In the genomic region with DNA sequence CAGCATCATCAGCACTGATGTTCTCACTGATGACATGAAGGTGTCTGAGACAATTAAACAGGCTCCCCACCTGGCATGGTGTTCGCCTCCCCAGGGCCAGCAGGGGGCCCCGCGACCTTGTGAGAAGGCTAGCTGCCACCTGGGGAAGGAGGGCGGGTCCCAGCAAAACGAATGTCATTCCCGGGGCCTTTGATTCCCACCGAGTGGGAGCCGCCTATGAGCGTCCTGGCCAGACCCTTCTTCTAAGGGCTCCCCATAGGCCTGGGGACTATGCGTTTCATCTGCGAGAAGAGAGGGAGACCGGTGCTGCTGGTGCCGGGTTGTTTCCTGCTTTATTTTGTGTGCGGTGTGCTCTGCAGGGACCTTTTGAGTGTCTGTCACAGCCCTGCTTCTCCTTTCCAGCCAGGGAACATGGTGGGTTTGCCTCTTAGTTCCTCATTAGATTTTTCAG, we compare ENCODE assay signal across 7 cellular contexts. TPM values are rescaled to one million over a fixed set of nuclear protein-coding genes. Genes with fewer than 3 reads are reported as not detected.
A peak's percentile ranks its signal among the peaks of the same experiment; 100 is the strongest.
DNase-seq lines count a peak whose midpoint lies in the region; ATAC-seq, FAIRE-seq and TF ChIP-seq lines count a peak whose summit lies in the region.

No MANE protein-coding gene starts in this region.

- peak; percentile 74 for FAIRE-seq in GM12892 (lab: Jason Lieb, UNC)

- ATAC-seq in central memory CD8-positive, alpha-beta T cell (replicated peaks; ENCODE audit: extremely low read depth, poor library complexity, severe bottlenecking) = peak; percentile 56
- ATAC-seq in memory B cell (ENCODE audit: low read depth) = peak; percentile 87

- no peak overlapping the region for H3K4me3 ChIP-seq in HFF-Myc (replicated peaks; ENCODE audit: low read depth, low read length)
- no peak overlapping the region for H3K4me3 ChIP-seq in NB4 (ENCODE audit: low read depth, low read length)

- TF ChIP-seq POLR2A in GM12892 (IDR thresholded peaks at IDR 0.05; ENCODE audit: low read depth, low read length) = no peak
- no peak for TF ChIP-seq POLR2A in NB4 (IDR thresholded peaks at IDR 0.05; ENCODE audit: extremely low read depth, insufficient read length)

- DNase-seq in GM12892 (ENCODE audit: insufficient read length) (peak; percentile 23), HFF-Myc (ENCODE audit: extremely low read depth, low read depth) (no peak), NB4 (ENCODE audit: low read depth) (peak; percentile 38), memory B cell (ENCODE audit: low spot score in 2 of 2) (peak; percentile 41 to 47)
- no peak for DNase-seq in central memory CD8-positive, alpha-beta T cell (ENCODE audit: low spot score in 2 of 2)
- peak; percentile 29 for DNase-seq in stimulated activated CD8-positive, alpha-beta memory T cell treated with anti-CD3 and anti-CD28 coated beads, Interleukin-7, amount 100 ng/mL, for 24 hours (ENCODE audit: low read depth)

- H3K27ac Mint-ChIP-seq in central memory CD8-positive, alpha-beta T cell (ENCODE audit: low read depth) = no peak overlapping the region
- H3K27ac Mint-ChIP-seq in memory B cell = no peak overlapping the region

- peak overlapping the region; percentile 25 for H3K4me3 Mint-ChIP-seq in central memory CD8-positive, alpha-beta T cell
- H3K4me3 Mint-ChIP-seq in memory B cell = peak overlapping the region; percentile 60

- no peaks in the 10 kb centered on the region for H3K9me3 Mint-ChIP-seq in central memory CD8-positive, alpha-beta T cell
- H3K9me3 Mint-ChIP-seq in memory B cell = no peaks in the 10 kb centered on the region

- no peaks in the 10 kb centered on the region for H3K36me3 Mint-ChIP-seq in central memory CD8-positive, alpha-beta T cell (ENCODE audit: insufficient read depth)
- H3K36me3 Mint-ChIP-seq in memory B cell = no peaks in the 10 kb centered on the region

- TF ChIP-seq CTCF in HFF-Myc (IDR thresholded peaks at IDR 0.05; ENCODE audit: low read depth, low read length, missing control alignments) (peak; percentile 75), NB4 (IDR thresholded peaks at IDR 0.05; ENCODE audit: low read depth, low read length) (peak; percentile 44), VCaP (conservative IDR thresholded peaks at IDR 0.05) (peak; percentile 78)

- H3K4me1 Mint-ChIP-seq in central memory CD8-positive, alpha-beta T cell = peaks cover 5% of the 10 kb centered on the region
- H3K4me1 Mint-ChIP-seq in memory B cell = peaks cover 8% of the 10 kb centered on the region

- H3K27ac ChIP-seq in VCaP = no peak overlapping the region

- peaks cover 77% of the 10 kb centered on the region for H3K27me3 Mint-ChIP-seq in central memory CD8-positive, alpha-beta T cell
- peaks cover 10% of the 10 kb centered on the region for H3K27me3 Mint-ChIP-seq in memory B cell

RNA-seq across cellular contexts. Expression of a gene that starts 20.5 kb away (rescaled TPM):
- not detected for polyA plus RNA-seq in GM12892 (2012; ENCODE audit: missing spikeins)

RNA-seq across cellular contexts. Expression of a gene that starts 46.8 kb away (rescaled TPM):
- not detected for polyA plus RNA-seq in GM12892 (2012; ENCODE audit: missing spikeins)

Comparison
In these comparisons a context has a peak if more than half of its experiments do, and no peak if none do; other contexts are left out.
1. DNase-seq: peak in GM12892 (single experiment), NB4 (single experiment), memory B cell (2 of 2) and stimulated activated CD8-positive, alpha-beta memory T cell treated with anti-CD3 and anti-CD28 coated beads, Interleukin-7, amount 100 ng/mL, for 24 hours (single experiment); none in HFF-Myc (single experiment) and central memory CD8-positive, alpha-beta T cell (0 of 2).
2. Peak in every context shown above with its lines, with median percentiles within 50 percentile points of each other: CTCF ChIP-seq.